Comparison of ENCODE assay signal across 12 cellular contexts in the genomic region with DNA sequence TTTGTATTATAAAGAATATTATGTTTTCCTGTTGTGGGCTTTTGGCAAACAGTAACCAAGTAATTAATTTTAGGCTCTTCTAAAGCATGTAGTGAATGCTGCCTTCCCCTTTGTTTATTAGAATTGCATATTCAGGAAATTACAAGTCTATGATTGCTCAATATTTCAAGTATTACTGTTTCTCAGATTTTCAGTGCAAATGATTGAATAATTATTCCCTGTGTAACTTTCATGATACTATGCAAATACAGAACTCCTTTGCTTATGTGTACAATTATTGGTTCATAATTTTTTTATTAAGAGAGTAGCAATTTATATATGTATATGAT.
DNase-seq lines count a peak whose midpoint lies in the region; ATAC-seq and TF ChIP-seq lines count a peak whose summit lies in the region.
"Had no signal": no experiment of that assay in that cellular context is flagged by ENCODE, and none has a peak within 500 bp of the region (broad histone marks: within the 10 kb centered on the region; RNA-seq: fewer than 3 reads in every experiment).

No MANE protein-coding gene starts in this region.

- CTCF ChIA-PET in HEK293 (lab: Yijun Ruan, JAX): interaction anchor here (1.3 kb wide), 1 partner anchor 19 kb away, joined by 4 read pairs; no protein-coding TSS in a partner anchor

- H3K27ac ChIP-seq in HEK293 (ENCODE audit: extremely low read depth, low read depth, low read length): peak overlapping the region; percentile 61
- H3K27ac ChIP-seq in breast epithelium: peak overlapping the region; percentile 69 to 89
- peak overlapping the region; percentile 77 to 78 for H3K27ac ChIP-seq in left lung
- peak overlapping the region in 4 of 5 donors; percentile 75 to 83 (median 82) for H3K27ac ChIP-seq in stomach

- no peak for DNase-seq in breast epithelium (ENCODE audit: low spot score in 2 of 2)
- no peak for DNase-seq in left lung
- DNase-seq in stomach: no peak
- DNase-seq in activated naive CD4-positive, alpha-beta T cell treated with anti-CD3 and anti-CD28 coated beads, Interleukin-2, amount 50 U/mL, for 16 hours: no peak
- DNase-seq in T1000 (lab: John Stamatoyannopoulos, UW): no peak
- no peak for DNase-seq in GM19238 (ENCODE audit: insufficient read length, low spot score)
- DNase-seq: DND-41; naive B cell; stimulated activated CD4-positive, alpha-beta T cell treated with anti-CD3 and anti-CD28 coated beads, Interleukin-4, amount 100 ng/mL, for 1 hour; T-helper 1 cell had no signal

- POLR2A ChIA-PET in HEK293 (lab: Yijun Ruan, JAX): interaction anchor here (1.4 to 2.0 kb wide), 2 partner anchors 12 to 71 kb away, joined by 4 to 11 read pairs; no protein-coding TSS in a partner anchor

- no peak for TF ChIP-seq EP300 in stomach (IDR thresholded peaks at IDR 0.05)

- ATAC-seq in left lung: peak; percentile 14
- ATAC-seq in HG03378 (IDR thresholded peaks at IDR 0.05; ENCODE audit: unreplicated experiment): no peak

- no peak for TF ChIP-seq CTCF in HEK293 (tag by site-specific recombination; IDR thresholded peaks at IDR 0.05)
- no peak for TF ChIP-seq CTCF in breast epithelium (IDR thresholded peaks at IDR 0.05)
- no peak for TF ChIP-seq CTCF in left lung (IDR thresholded peaks at IDR 0.05)
- TF ChIP-seq CTCF in stomach (IDR thresholded peaks at IDR 0.05): no peak

- TF ChIP-seq POLR2A in breast epithelium (IDR thresholded peaks at IDR 0.05): no peak
- TF ChIP-seq POLR2A in stomach (IDR thresholded peaks at IDR 0.05): no peak

- intact Hi-C loops in breast epithelium (cut with DNase I; ENCODE audit: low total_unique reads): loop anchor here (10.0 kb wide), 1 partner anchor 66 kb away; no protein-coding TSS in a partner anchor
- intact Hi-C loops in left lung (cut with DNase I): no loop called here
- intact Hi-C loops in stomach (cut with DNase I; ENCODE audit: low total_unique reads): no loop called here

- H3K4me3 ChIP-seq in HEK293 (ENCODE audit: low read depth, low read length) (no peak overlapping the region), breast epithelium (no peak overlapping the region), left lung (no peak overlapping the region), stomach (no peak overlapping the region)

- H3K36me3 ChIP-seq in HEK293 (ENCODE audit: control insufficient read depth in 2 of 2, insufficient read depth in 1 of 2, low read length in 2 of 2) (no peaks in the 10 kb centered on the region), breast epithelium (no peaks in the 10 kb centered on the region), left lung (no peaks in the 10 kb centered on the region), stomach (no peaks in the 10 kb centered on the region)

- H3K27me3 ChIP-seq in breast epithelium: no peaks in the 10 kb centered on the region
- H3K27me3 ChIP-seq in left lung: no peaks in the 10 kb centered on the region
- no peaks in the 10 kb centered on the region for H3K27me3 ChIP-seq in stomach

- H3K9me3 ChIP-seq in HEK293 (ENCODE audit: control insufficient read depth, insufficient read depth, low read depth, low read length) (no peaks in the 10 kb centered on the region), breast epithelium (no peaks in the 10 kb centered on the region), left lung (no peaks in the 10 kb centered on the region), stomach (no peaks in the 10 kb centered on the region)

- H3K4me1 ChIP-seq in HEK293 (ENCODE audit: control insufficient read depth, insufficient read depth, low read length): peaks cover 18% of the 10 kb centered on the region
- H3K4me1 ChIP-seq in breast epithelium: no peaks in the 10 kb centered on the region
- H3K4me1 ChIP-seq in left lung: peaks cover 22 to 59% of the 10 kb centered on the region in 2 donors
- peaks cover 19 to 65% (median 39%) of the 10 kb centered on the region in 4 donors for H3K4me1 ChIP-seq in stomach

TF ChIP-seq in HEK293, 187 proteins besides CTCF, POLR2A, EP300 and RAD21:
- TF ChIP-seq HOXA7 (CRISPR knock-in tag; IDR thresholded peaks at IDR 0.05; ENCODE audit: borderline replicate concordance) (no peak), ZNF792 (tag by site-specific recombination; IDR thresholded peaks at IDR 0.05) (no peak), ZSCAN30 (tag by site-specific recombination; IDR thresholded peaks at IDR 0.05) (no peak), ZNF510 (tag by site-specific recombination; IDR thresholded peaks at IDR 0.05; ENCODE audit: insufficient replicate concordance) (no peak), ZNF548 (tag by site-specific recombination; IDR thresholded peaks at IDR 0.05) (no peak), ZBTB21 (tag by site-specific recombination; IDR thresholded peaks at IDR 0.05) (no peak), GLIS1 (tag by site-specific recombination; IDR thresholded peaks at IDR 0.05) (no peak)
- TF ChIP-seq, protein P1, sequence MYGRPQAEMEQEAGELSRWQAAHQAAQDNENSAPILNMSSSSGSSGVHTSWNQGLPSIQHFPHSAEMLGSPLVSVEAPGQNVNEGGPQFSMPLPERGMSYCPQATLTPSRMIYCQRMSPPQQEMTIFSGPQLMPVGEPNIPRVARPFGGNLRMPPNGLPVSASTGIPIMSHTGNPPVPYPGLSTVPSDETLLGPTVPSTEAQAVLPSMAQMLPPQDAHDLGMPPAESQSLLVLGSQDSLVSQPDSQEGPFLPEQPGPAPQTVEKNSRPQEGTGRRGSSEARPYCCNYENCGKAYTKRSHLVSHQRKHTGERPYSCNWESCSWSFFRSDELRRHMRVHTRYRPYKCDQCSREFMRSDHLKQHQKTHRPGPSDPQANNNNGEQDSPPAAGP (tag by site-specific recombination; IDR thresholded peaks at IDR 0.05): no peak
